24 cellular contexts compared by ENCODE assay signal in genomic region chr5:16546712-16547111, GRCh38.
DNase-seq lines count a peak whose midpoint lies in the region; ATAC-seq, FAIRE-seq and TF ChIP-seq lines count a peak whose summit lies in the region.
"Had no signal": no experiment of that assay in that cellular context is flagged by ENCODE, and none has a peak within 500 bp of the region (broad histone marks: within the 10 kb centered on the region; RNA-seq: fewer than 3 reads in every experiment).

No MANE protein-coding gene starts in this region.

- intact Hi-C loops in Right ventricle myocardium superior (cut with DNase I): no loop called here
- intact Hi-C loops in cardiac septum (cut with DNase I): no loop called here
- intact Hi-C loops in pancreas (cut with DNase I): loop anchor here in 2 of 3 donors (5.0 to 10.0 kb wide), 2 partner anchors 52 to 54 kb away; no protein-coding TSS in a partner anchor

- H3K9me3 ChIP-seq in right atrium auricular region (no peaks in the 10 kb centered on the region), pancreas (no peaks in the 10 kb centered on the region)
- H3K9me3 ChIP-seq: A549, neutrophil, SJSA1, tibial artery had no signal

- no peak for DNase-seq in Right ventricle myocardium superior
- no peak for DNase-seq in cardiac septum (ENCODE audit: low spot score)
- DNase-seq in right atrium auricular region (ENCODE audit: low spot score): no peak
- DNase-seq in pancreas: no peak
- no peak for DNase-seq in RCC 7860 (ENCODE audit: low spot score)
- DNase-seq in amygdala (lab: John Stamatoyannopoulos, UW): no peak
- no peak for DNase-seq in stimulated activated naive CD4-positive, alpha-beta T cell (lab: John Stamatoyannopoulos, UW)
- no peak for DNase-seq in HT-29 (ENCODE audit: low spot score)
- DNase-seq: activated CD8-positive, alpha-beta memory T cell treated with anti-CD3 and anti-CD28 coated beads, Interleukin-2, amount 10 ng/mL, durations not matched to agents 7 days and 5 days; activated gamma-delta T cell; DMS79; H7; KBM-7; NCI-H1048; NCI-H526 treated with DMSO at 0.1 percent for 48 hours; tibial artery had no signal

- H3K27me3 ChIP-seq in right atrium auricular region (no peaks in the 10 kb centered on the region), pancreas (no peaks in the 10 kb centered on the region)
- H3K27me3 ChIP-seq: neutrophil, SJSA1, tibial artery had no signal

- TF ChIP-seq CTCF in right atrium auricular region (IDR thresholded peaks at IDR 0.05) (no peak), pancreas (IDR thresholded peaks at IDR 0.05) (no peak)

- 59 to 67% methylated on average over 4 of the region's 4 CpGs for WGBS in pancreas, 2 donors

- peaks cover 0 to 23% of the 10 kb centered on the region in 2 donors for H3K4me1 ChIP-seq in right atrium auricular region
- H3K4me1 ChIP-seq in pancreas: peaks cover 17 to 27% (median 27%) of the 10 kb centered on the region in 3 donors

- H3K36me3 ChIP-seq in right atrium auricular region (no peaks in the 10 kb centered on the region), pancreas (no peaks in the 10 kb centered on the region)
- H3K36me3 ChIP-seq: neutrophil, SJSA1, tibial artery had no signal

- ATAC-seq in Right ventricle myocardium superior (ENCODE audit: poor library complexity) (peak; percentile 34), pancreas (peak; percentile 46 to 64 (median 62))
- ATAC-seq: A549; activated CD4-positive, CD25-positive, alpha-beta regulatory T cell treated with anti-CD3 and anti-CD28 coated beads, Interleukin-2, amount 50 U/mL, for 24 hours; activated CD8-positive, alpha-beta memory T cell treated with anti-CD3 and anti-CD28 coated beads, Interleukin-2, amount 10 ng/mL, durations not matched to agents 7 days and 5 days; esophagus mucosa had no signal

- peak overlapping the region; percentile 63 to 82 for H3K27ac ChIP-seq in right atrium auricular region
- H3K27ac ChIP-seq in pancreas: peak overlapping the region in 2 of 4 donors; percentile 67 to 72
- H3K27ac ChIP-seq: A549, HL-60, neutrophil, SJSA1, skin epidermis had no signal

- FAIRE-seq in pancreas (lab: Jason Lieb, UNC): no peak
- no peak for FAIRE-seq in RCC 7860 (lab: Jason Lieb, UNC)
- FAIRE-seq: A549, islet of Langerhans had no signal

- H3K4me3 ChIP-seq in right atrium auricular region (no peak overlapping the region), pancreas (no peak overlapping the region)
- H3K4me3 ChIP-seq: A549, SJSA1, skin epidermis, tibial artery had no signal

Comparison
In these comparisons a context has a peak if more than half of its experiments do, and no peak if none do; other contexts are left out.
1. intact Hi-C loops: an anchor here in pancreas (5.0 to 10.0 kb wide); none called in Right ventricle myocardium superior and cardiac septum.